ENCODE assay signal across 1 cellular context in genomic region chr4:70839537-70840093, GRCh38.
TF ChIP-seq lines count a peak whose summit lies in the region.

Gene GRSF1, minus strand, starts transcription at chr4:70839890. Its CDS starts 63 bp downstream, at chr4:70839827.

TF ChIP-seq in WTC11, 78 proteins besides CTCF, POLR2A, EP300 and RAD21 (continued from another document):
- TF ChIP-seq ZNF512 (CRISPR knock-in tag; IDR thresholded peaks at IDR 0.05; ENCODE audit: borderline replicate concordance), result 0 out of 2 replicates have a peak, but pooled peaks have one; percentile 60
- TF ChIP-seq TEAD1 (CRISPR knock-in tag; IDR thresholded peaks at IDR 0.05), result 0 out of 2 replicates have a peak, but pooled peaks have one; percentile 13
- TF ChIP-seq ATF1 (CRISPR knock-in tag; IDR thresholded peaks at IDR 0.05), result no peak
- peak; percentile 73; the same call in 1 of the 2 replicates for TF ChIP-seq SMAD3 (CRISPR knock-in tag; IDR thresholded peaks at IDR 0.05; ENCODE audit: borderline replicate concordance)
- peak; percentile 62; the same call in 1 of the 2 replicates for TF ChIP-seq MAX (CRISPR knock-in tag; IDR thresholded peaks at IDR 0.05)
- TF ChIP-seq RORB (CRISPR knock-in tag; IDR thresholded peaks at IDR 0.05), result no peak
- 0 out of 2 replicates have a peak, but pooled peaks have one; percentile 14 for TF ChIP-seq NFYB (CRISPR knock-in tag; conservative IDR thresholded peaks at IDR 0.05; ENCODE audit: low read depth)
- 0 out of 2 replicates have a peak, but pooled peaks have one; percentile 20 for TF ChIP-seq ELF4 (CRISPR knock-in tag; IDR thresholded peaks at IDR 0.05; ENCODE audit: low read depth)
- 0 out of 2 replicates have a peak, but pooled peaks have one; percentile 14 for TF ChIP-seq NFE2L1 (CRISPR knock-in tag; IDR thresholded peaks at IDR 0.05)
- TF ChIP-seq SP1 (CRISPR knock-in tag; conservative IDR thresholded peaks at IDR 0.05), result peak; percentile 93
- TF ChIP-seq E2F4 (CRISPR knock-in tag; IDR thresholded peaks at IDR 0.05; ENCODE audit: borderline replicate concordance, low read depth), result peak; percentile 85
- TF ChIP-seq ZNF281 (CRISPR knock-in tag; IDR thresholded peaks at IDR 0.05), result peak; percentile 86
- TF ChIP-seq ZNF317 (CRISPR knock-in tag; IDR thresholded peaks at IDR 0.05; ENCODE audit: borderline replicate concordance, low read depth), result peak; percentile 48; the same call in 1 of the 2 replicates
- TF ChIP-seq IRF1 (CRISPR knock-in tag; IDR thresholded peaks at IDR 0.05), result 0 out of 2 replicates have a peak, but pooled peaks have one; percentile 36
